In genomic region chr12:6534914-6535696, GRCh38 we compare ENCODE assay signal across 8 cellular contexts. TPM values are rescaled to one million over a fixed set of nuclear protein-coding genes. Genes with fewer than 3 reads are reported as not detected.
DNase-seq lines count a peak whose midpoint lies in the region; ATAC-seq and TF ChIP-seq lines count a peak whose summit lies in the region.

No MANE protein-coding gene starts in this region.

- H3K27me3 ChIP-seq in HAP-1 (ENCODE audit: low read depth): no peaks in the 10 kb centered on the region
- H3K27me3 ChIP-seq in kidney epithelial cell (ENCODE audit: control insufficient read depth, insufficient read depth, low read length): no peaks in the 10 kb centered on the region

- no peak for TF ChIP-seq CTCF in kidney epithelial cell (IDR thresholded peaks at IDR 0.05; ENCODE audit: insufficient read depth, low read length, poor library complexity, severe bottlenecking)

- H3K4me3 ChIP-seq in HAP-1 (peak overlapping the region; percentile 96), kidney epithelial cell (ENCODE audit: low read depth, low read length) (peak overlapping the region; percentile 65)

- H3K9me3 ChIP-seq in HAP-1: no peaks in the 10 kb centered on the region

- peaks cover 65% of the 10 kb centered on the region for H3K4me1 Mint-ChIP-seq in central memory CD8-positive, alpha-beta T cell

- DNase-seq in DMS114 treated with DMSO at 0.1 percent for 48 hours (lab: John Stamatoyannopoulos, UW; ENCODE audit: unreplicated experiment): peak; percentile 23
- peak; percentile 29 to 81 for DNase-seq in HAP-1 (ENCODE audit: low spot score in 2 of 2)
- DNase-seq in NCI-H1930 (lab: John Stamatoyannopoulos, UW): peak; percentile 42 to 58
- DNase-seq in activated CD4-positive, CD25-positive, alpha-beta regulatory T cell treated with anti-CD3 and anti-CD28 coated beads, Interleukin-2, amount 50 U/mL, for 16 hours (ENCODE audit: low read depth, low spot score): peak; percentile 48
- peak in 1 of 2 donors; percentile 52 for DNase-seq in central memory CD8-positive, alpha-beta T cell (ENCODE audit: low spot score in 2 of 2)
- DNase-seq in kidney epithelial cell (ENCODE audit: low read depth): no peak
- DNase-seq in stimulated activated CD4-positive, alpha-beta T cell treated with anti-CD3 and anti-CD28 coated beads, Interleukin-15, amount 100 ng/mL, for 24 hours: peak; percentile 85

- ATAC-seq in central memory CD8-positive, alpha-beta T cell (replicated peaks; ENCODE audit: extremely low read depth, poor library complexity, severe bottlenecking): peak; percentile 11
- no peak for ATAC-seq in GM21515 (IDR thresholded peaks at IDR 0.05; ENCODE audit: unreplicated experiment)

- no peaks in the 10 kb centered on the region for H3K9me3 Mint-ChIP-seq in central memory CD8-positive, alpha-beta T cell

- no peaks in the 10 kb centered on the region for H3K27me3 Mint-ChIP-seq in central memory CD8-positive, alpha-beta T cell

- H3K4me1 ChIP-seq in HAP-1: peaks cover 26% of the 10 kb centered on the region

- peak overlapping the region; percentile 95 for H3K4me3 Mint-ChIP-seq in central memory CD8-positive, alpha-beta T cell

- in situ Hi-C loops in HAP-1 (cut with MboI; ENCODE audit: low sequenced_read_pairs): no loop called here

- H3K36me3 Mint-ChIP-seq in central memory CD8-positive, alpha-beta T cell (ENCODE audit: insufficient read depth): peaks cover 65% of the 10 kb centered on the region

- peaks cover 83% of the 10 kb centered on the region for H3K36me3 ChIP-seq in HAP-1 (replicated peaks)
- H3K36me3 ChIP-seq in kidney epithelial cell (ENCODE audit: control insufficient read depth, insufficient read depth, low read length): peaks cover 10% of the 10 kb centered on the region

- peak overlapping the region; percentile 99 for H3K27ac Mint-ChIP-seq in central memory CD8-positive, alpha-beta T cell (ENCODE audit: low read depth)

RNA-seq across cellular contexts. Expression of gene GAPDH, which starts 0.8 kb away (rescaled TPM):
- total RNA-seq in kidney epithelial cell: 3,951 and 4,700 TPM in 2 replicates

RNA-seq across cellular contexts. Expression of gene IFFO1, which starts 20.7 kb away (rescaled TPM):
- total RNA-seq in kidney epithelial cell: 9.9 and 12.4 TPM in 2 replicates

RNA-seq across cellular contexts. Expression of gene NOP2, which starts 33.0 kb away (rescaled TPM):
- 52.4 and 62.2 TPM in 2 replicates for total RNA-seq in kidney epithelial cell

RNA-seq across cellular contexts. Expression of gene NCAPD2, which starts 41.2 kb away (rescaled TPM):
- total RNA-seq in kidney epithelial cell: 62.3 and 98.0 TPM in 2 replicates

RNA-seq across cellular contexts. Expression of gene MRPL51, which starts 42.0 kb away (rescaled TPM):
- total RNA-seq in kidney epithelial cell: 63.7 and 78.3 TPM in 2 replicates
